Comparison of ENCODE assay signal across 20 cellular contexts in genomic region chr4:141853091-141853734, GRCh38.
DNase-seq lines count a peak whose midpoint lies in the region; ATAC-seq and TF ChIP-seq lines count a peak whose summit lies in the region.
"Had no signal": no experiment of that assay in that cellular context is flagged by ENCODE, and none has a peak within 500 bp of the region (broad histone marks: within the 10 kb centered on the region; RNA-seq: fewer than 3 reads in every experiment).

No MANE protein-coding gene starts in this region.

- H3K4me3 ChIP-seq in body of pancreas (no peak overlapping the region), right lobe of liver (no peak overlapping the region)
- H3K4me3 ChIP-seq: GM23338, sigmoid colon, stomach had no signal

- H3K27ac Mint-ChIP-seq in stimulated activated memory B cell treated with anti-CD40 and anti-IgM and Interleukin-4, amounts not matched to agents 10 μg/mL and 1 μg/mL and 100 μg/mL, for 72 hours: no peak overlapping the region
- H3K27ac Mint-ChIP-seq: B cell; dendritic cell treated with granulocyte-macrophage colony-stimulating factor and Interleukin-4, amounts not matched to agents 40 ng/mL and 50 ng/mL, for 4 days; GM23338; natural killer cell treated with Interleukin-12 subunit alpha and Interleukin-12 subunit beta and Interleukin-15 and Interleukin-18, amount 100 ng/mL, for 72 hours had no signal

- peaks cover 4% of the 10 kb centered on the region for H3K9me3 Mint-ChIP-seq in stimulated activated memory B cell treated with anti-CD40 and anti-IgM and Interleukin-4, amounts not matched to agents 10 μg/mL and 1 μg/mL and 100 μg/mL, for 72 hours

- no peaks in the 10 kb centered on the region for H3K36me3 ChIP-seq in body of pancreas (replicated peaks in 1 of 2; ENCODE audit: insufficient read depth in 1 of 2, low read depth in 2 of 2)
- no peaks in the 10 kb centered on the region for H3K36me3 ChIP-seq in right lobe of liver
- H3K36me3 ChIP-seq: sigmoid colon, stomach had no signal

- TF ChIP-seq POLR2A in body of pancreas (IDR thresholded peaks at IDR 0.05) (no peak), right lobe of liver (IDR thresholded peaks at IDR 0.05) (no peak)

- WGBS in body of pancreas, 2 donors: 13 to 28% methylated on average over 11 of the region's 11 CpGs
- 42% methylated on average over 11 of the region's 11 CpGs for WGBS in right lobe of liver (ENCODE audit: insufficient coverage, low coverage, low lambda C conversion rate, missing lambda C conversion rate)

- H3K4me1 Mint-ChIP-seq in stimulated activated memory B cell treated with anti-CD40 and anti-IgM and Interleukin-4, amounts not matched to agents 10 μg/mL and 1 μg/mL and 100 μg/mL, for 72 hours: no peaks in the 10 kb centered on the region
- H3K4me1 Mint-ChIP-seq: B cell had no signal

- H3K27ac ChIP-seq in body of pancreas: peak overlapping the region; percentile 8 to 77 (median 57)
- H3K27ac ChIP-seq in right lobe of liver: peak overlapping the region in 1 of 3 donors; percentile 5
- H3K27ac ChIP-seq: sigmoid colon, stomach had no signal

- intact Hi-C loops in body of pancreas (cut with DNase I) (no loop called here), right lobe of liver (cut with DNase I) (no loop called here)

- peak; percentile 72 for DNase-seq in DMS153 treated with DMSO at 0.1 percent for 48 hours (lab: John Stamatoyannopoulos, UW; ENCODE audit: unreplicated experiment)
- peak; percentile 40 to 85 for DNase-seq in NCI-H2081 (lab: John Stamatoyannopoulos, UW)
- DNase-seq in body of pancreas: peak; percentile 21 to 70 (median 55)
- DNase-seq in right lobe of liver: no peak
- no peak for DNase-seq in NCI-H226
- no peak for DNase-seq in NCI-H2107 treated with DMSO at 0.1 percent for 48 hours (lab: John Stamatoyannopoulos, UW; ENCODE audit: unreplicated experiment)
- DNase-seq: activated CD4-positive, alpha-beta T cell treated with anti-CD3 and anti-CD28 coated beads for 4 hours; activated T-cell treated with anti-CD3 and anti-CD28 coated beads, Interleukin-2, amount 50 U/mL, for 48 hours; amygdala; foreskin melanocyte; left cardiac atrium; sigmoid colon; stomach; T-helper 1 cell had no signal

- TF ChIP-seq CTCF in body of pancreas (IDR thresholded peaks at IDR 0.05) (no peak), right lobe of liver (IDR thresholded peaks at IDR 0.05) (no peak)

- ATAC-seq in body of pancreas (peak; percentile 94), right lobe of liver (peak; percentile 20 to 79 (median 62)), GM19035 (IDR thresholded peaks at IDR 0.05; ENCODE audit: unreplicated experiment) (no peak)
- ATAC-seq in stimulated activated memory B cell treated with anti-CD40 and anti-IgM and Interleukin-4, amounts not matched to agents 10 μg/mL and 1 μg/mL and 100 μg/mL, for 72 hours: no peak
- ATAC-seq: GM23338; left cardiac atrium; natural killer cell treated with Interleukin-12 subunit alpha and Interleukin-12 subunit beta and Interleukin-15 and Interleukin-18, amount 100 ng/mL, for 72 hours had no signal

- H3K27me3 ChIP-seq in body of pancreas (no peaks in the 10 kb centered on the region), right lobe of liver (no peaks in the 10 kb centered on the region)
- H3K27me3 ChIP-seq: sigmoid colon, stomach had no signal

- no peaks in the 10 kb centered on the region for H3K36me3 Mint-ChIP-seq in stimulated activated memory B cell treated with anti-CD40 and anti-IgM and Interleukin-4, amounts not matched to agents 10 μg/mL and 1 μg/mL and 100 μg/mL, for 72 hours
- H3K36me3 Mint-ChIP-seq: natural killer cell treated with Interleukin-12 subunit alpha and Interleukin-12 subunit beta and Interleukin-15 and Interleukin-18, amount 100 ng/mL, for 72 hours had no signal

- no peaks in the 10 kb centered on the region for H3K27me3 Mint-ChIP-seq in stimulated activated memory B cell treated with anti-CD40 and anti-IgM and Interleukin-4, amounts not matched to agents 10 μg/mL and 1 μg/mL and 100 μg/mL, for 72 hours
- H3K27me3 Mint-ChIP-seq: B cell; dendritic cell treated with granulocyte-macrophage colony-stimulating factor and Interleukin-4, amounts not matched to agents 40 ng/mL and 50 ng/mL, for 4 days; natural killer cell treated with Interleukin-12 subunit alpha and Interleukin-12 subunit beta and Interleukin-15 and Interleukin-18, amount 100 ng/mL, for 72 hours had no signal

- no peak overlapping the region for H3K4me3 Mint-ChIP-seq in stimulated activated memory B cell treated with anti-CD40 and anti-IgM and Interleukin-4, amounts not matched to agents 10 μg/mL and 1 μg/mL and 100 μg/mL, for 72 hours
- H3K4me3 Mint-ChIP-seq: B cell; dendritic cell treated with granulocyte-macrophage colony-stimulating factor and Interleukin-4, amounts not matched to agents 40 ng/mL and 50 ng/mL, for 4 days; GM23338; natural killer cell treated with Interleukin-12 subunit alpha and Interleukin-12 subunit beta and Interleukin-15 and Interleukin-18, amount 100 ng/mL, for 72 hours had no signal

- peaks cover 16% of the 10 kb centered on the region for H3K4me1 ChIP-seq in body of pancreas
- peaks cover 0 to 25% (median 0%) of the 10 kb centered on the region in 4 donors for H3K4me1 ChIP-seq in right lobe of liver
- H3K4me1 ChIP-seq: sigmoid colon, stomach had no signal

- H3K9me3 ChIP-seq in body of pancreas (no peaks in the 10 kb centered on the region), right lobe of liver (no peaks in the 10 kb centered on the region)
- H3K9me3 ChIP-seq: sigmoid colon had no signal

Comparison
In these comparisons a context has a peak if more than half of its experiments do, and no peak if none do; other contexts are left out.
1. DNase-seq: peak in DMS153 treated with DMSO at 0.1 percent for 48 hours (single experiment), NCI-H2081 (2 of 2) and body of pancreas (4 of 4); none in right lobe of liver (0 of 3), NCI-H226 (single experiment) and NCI-H2107 treated with DMSO at 0.1 percent for 48 hours (single experiment).
2. ATAC-seq: peak in body of pancreas (single experiment) and right lobe of liver (4 of 4); none in GM19035 (single experiment) and stimulated activated memory B cell treated with anti-CD40 and anti-IgM and Interleukin-4, amounts not matched to agents 10 μg/mL and 1 μg/mL and 100 μg/mL, for 72 hours (single experiment).